24 cellular contexts compared by ENCODE assay signal in the genomic region with DNA sequence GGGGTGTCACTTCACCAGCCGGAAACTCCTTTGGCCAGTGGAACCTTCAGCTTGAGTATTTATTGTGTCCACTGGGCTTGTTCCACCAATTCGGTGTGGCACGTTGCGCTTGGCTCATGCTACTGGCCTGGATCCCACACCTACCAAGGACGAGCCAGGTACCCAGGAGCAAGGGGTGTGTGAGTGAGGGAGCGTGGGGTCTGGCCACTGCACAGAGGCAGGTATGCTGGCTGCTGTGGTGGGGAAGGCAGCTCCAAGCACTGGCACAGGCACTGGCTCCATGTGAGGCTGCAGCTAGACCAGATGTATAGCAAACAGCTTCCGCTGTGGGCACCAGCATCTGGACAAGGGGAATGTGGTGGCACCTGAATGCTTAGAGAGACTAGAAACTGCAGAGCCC. TPM values are rescaled to one million over a fixed set of nuclear protein-coding genes. Genes with fewer than 3 reads are reported as not detected.
A peak's percentile ranks its signal among the peaks of the same experiment; 100 is the strongest.
DNase-seq lines count a peak whose midpoint lies in the region; ATAC-seq, FAIRE-seq and TF ChIP-seq lines count a peak whose summit lies in the region.
"Had no signal": no experiment of that assay in that cellular context is flagged by ENCODE, and none has a peak within 500 bp of the region (broad histone marks: within the 10 kb centered on the region; RNA-seq: fewer than 3 reads in every experiment).

No MANE protein-coding gene starts in this region.

- intact Hi-C loops in kidney (cut with DNase I) = no loop called here

- no peak overlapping the region for H3K4ac ChIP-seq in trophoblast cell (ENCODE audit: low read depth, low read length)

- H3K36me3 ChIP-seq in kidney (ENCODE audit: control insufficient read depth in 1 of 2, insufficient read depth in 2 of 2, low read length in 2 of 2) = no peaks in the 10 kb centered on the region
- peaks cover 0 to 1% of the 10 kb centered on the region in 2 experiments for H3K36me3 ChIP-seq in trophoblast cell (ENCODE audit: control insufficient read depth in 1 of 2, insufficient read depth in 2 of 2, low read length in 2 of 2)
- no peaks in the 10 kb centered on the region for H3K36me3 ChIP-seq in upper lobe of left lung

- DNase-seq in kidney = peak; percentile 61
- DNase-seq in trophoblast cell = no peak
- DNase-seq in upper lobe of left lung = peak in 1 of 2 donors; percentile 12
- no peak for DNase-seq in central memory CD4-positive, alpha-beta T cell
- no peak for DNase-seq in D341Med (ENCODE audit: low spot score)
- DNase-seq: C1 segment of cervical spinal cord; Caco-2; CD4-positive, alpha-beta memory T cell; DMS 273 treated with DMSO at 0.1 percent for 48 hours; DMS79; EL; GDM1; HCEC 1CT had no signal

- WGBS in trophoblast cell (ENCODE audit: extremely low coverage, insufficient coverage, insufficient read length) = no CpG with 5 or more reads among the region's 7 CpGs
- 97 to 98% methylated on average over 5 to 7 of the region's 7 CpGs for WGBS in upper lobe of left lung, 2 donors

- no peaks in the 10 kb centered on the region for H3K79me2 ChIP-seq in trophoblast cell (ENCODE audit: control insufficient read depth, insufficient read depth, low read length, poor library complexity)

- H2BK5ac ChIP-seq in trophoblast cell (ENCODE audit: low read depth, low read length, poor library complexity) = no peak overlapping the region

- no peak overlapping the region for H2AFZ ChIP-seq in trophoblast cell (ENCODE audit: insufficient read depth, low read length, poor library complexity)
- H2AFZ ChIP-seq: GM23338 had no signal

- H3K27ac ChIP-seq in VCaP = 0 out of 2 replicates have a peak overlapping the region, but pooled peaks have one; percentile 54
- H3K27ac ChIP-seq in kidney (ENCODE audit: low read depth in 2 of 2, low read length in 2 of 2) = no peak overlapping the region
- H3K27ac ChIP-seq in trophoblast cell (ENCODE audit: low read depth, low read length) = no peak overlapping the region
- no peak overlapping the region for H3K27ac ChIP-seq in upper lobe of left lung

- peak; percentile 38 to 51 for ATAC-seq in upper lobe of left lung (ENCODE audit: low FRiP score in 2 of 2)
- ATAC-seq in HG02884 (IDR thresholded peaks at IDR 0.05; ENCODE audit: unreplicated experiment) = no peak
- ATAC-seq in GM21528 (IDR thresholded peaks at IDR 0.05; ENCODE audit: low FRiP score, unreplicated experiment) = no peak
- ATAC-seq: GM12878, GM23338 had no signal

- no peak overlapping the region for H2BK120ac ChIP-seq in trophoblast cell (ENCODE audit: insufficient read depth, low read length, poor library complexity)

- no peaks in the 10 kb centered on the region for H3K79me1 ChIP-seq in trophoblast cell (ENCODE audit: low read length)

- no peak overlapping the region for H3K14ac ChIP-seq in trophoblast cell (ENCODE audit: low read length)

- H3K4me3 ChIP-seq in kidney (ENCODE audit: low read length in 2 of 2) = no peak overlapping the region
- peak overlapping the region; percentile 4 for H3K4me3 ChIP-seq in trophoblast cell (ENCODE audit: low read depth, low read length)
- H3K4me3 ChIP-seq in upper lobe of left lung = no peak overlapping the region
- H3K4me3 ChIP-seq: GM12878, GM23338 had no signal

- no peak overlapping the region for H4K8ac ChIP-seq in trophoblast cell (ENCODE audit: low read depth, low read length)

- H3K9ac ChIP-seq in kidney (ENCODE audit: low read length in 2 of 2) (no peak overlapping the region), trophoblast cell (ENCODE audit: low read length) (no peak overlapping the region)

- H4K91ac ChIP-seq in trophoblast cell (ENCODE audit: low read depth, low read length) = no peak overlapping the region

- no peak overlapping the region for H2BK12ac ChIP-seq in trophoblast cell (ENCODE audit: low read length)

- FAIRE-seq in kidney (lab: Jason Lieb, UNC) = no peak
- FAIRE-seq: D721Med, GM12878, GM19239, H54 had no signal

- H3K27me3 ChIP-seq in trophoblast cell (ENCODE audit: insufficient read depth, low read length) (no peaks in the 10 kb centered on the region), upper lobe of left lung (no peaks in the 10 kb centered on the region)

- H3K4me1 ChIP-seq in kidney (ENCODE audit: control insufficient read depth in 1 of 2, insufficient read depth in 1 of 2, low read depth in 1 of 2, low read length in 2 of 2) (no peaks in the 10 kb centered on the region), trophoblast cell (ENCODE audit: control insufficient read depth in 1 of 2, insufficient read depth in 2 of 2, low read length in 2 of 2) (no peaks in the 10 kb centered on the region), upper lobe of left lung (no peaks in the 10 kb centered on the region)
- H3K4me1 ChIP-seq: Caco-2 had no signal

- H3K9me3 ChIP-seq in kidney (ENCODE audit: control insufficient read depth in 1 of 2, low read length in 2 of 2) (peaks cover 0 to 17% of the 10 kb centered on the region in 2 donors), trophoblast cell (ENCODE audit: insufficient read depth, low read depth, low read length) (peaks cover 9% of the 10 kb centered on the region), upper lobe of left lung (peaks cover 0 to 18% (median 6%) of the 10 kb centered on the region in 4 donors)

- no peak overlapping the region for H3K18ac ChIP-seq in trophoblast cell (ENCODE audit: low read length)

- H3K23ac ChIP-seq in trophoblast cell (ENCODE audit: low read length) = no peak overlapping the region

- TF ChIP-seq CTCF in VCaP (conservative IDR thresholded peaks at IDR 0.05) (no peak), kidney (IDR thresholded peaks at IDR 0.05; ENCODE audit: borderline replicate concordance, extremely low read depth, insufficient read depth) (no peak), upper lobe of left lung (IDR thresholded peaks at IDR 0.05) (no peak)

- H4K12ac ChIP-seq in trophoblast cell (ENCODE audit: low read depth, low read length) = no peak overlapping the region

- no peak for TF ChIP-seq POLR2A in upper lobe of left lung (IDR thresholded peaks at IDR 0.05)

- no peak overlapping the region for H3K4me2 ChIP-seq in trophoblast cell (ENCODE audit: low read length)
- H3K4me2 ChIP-seq: GM23338 had no signal

- no peak overlapping the region for H2AK5ac ChIP-seq in trophoblast cell (ENCODE audit: low read length)

- no peak for TF ChIP-seq EP300 in upper lobe of left lung (IDR thresholded peaks at IDR 0.05)

RNA-seq across cellular contexts. Expression of a gene that starts 28.1 kb away (rescaled TPM):
- total RNA-seq in kidney (not detected), upper lobe of left lung (not detected)
- not detected for polyA plus RNA-seq in kidney (ENCODE audit: insufficient read depth, low read depth, low replicate concordance)
- not detected in 2 replicates for polyA plus RNA-seq in trophoblast cell (2013)
- total RNA-seq: A172; A673; Caco-2; CD4-positive, alpha-beta memory T cell; GM12878; GM23338 had no signal
- polyA plus RNA-seq: BJ; CD4-positive, alpha-beta memory T cell; GM12878; GM23338 had no signal

Comparison
In these comparisons a context has a peak if more than half of its experiments do, and no peak if none do; other contexts are left out.
1. ATAC-seq: peak in upper lobe of left lung (2 of 2); none in HG02884 (single experiment) and GM21528 (single experiment).